In the genomic region with DNA sequence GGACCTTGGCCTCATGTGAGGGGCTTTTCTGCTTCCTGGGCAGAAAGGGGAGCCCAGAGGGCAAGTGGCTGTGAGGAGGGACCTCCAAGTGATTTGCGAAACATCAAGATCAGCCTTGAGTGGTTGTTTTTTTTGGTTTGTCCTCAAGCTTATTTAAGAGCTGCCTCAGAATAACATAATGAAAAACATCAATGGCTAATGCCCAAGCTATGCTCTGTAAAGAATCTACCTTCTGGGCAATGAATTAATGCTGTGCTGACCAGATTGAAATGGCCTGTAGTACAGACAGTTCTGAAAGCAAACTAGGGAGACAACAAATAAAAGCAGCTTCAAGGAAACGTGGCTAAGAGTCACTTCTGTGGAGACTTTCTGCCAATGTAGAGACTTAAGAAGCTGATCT, we compare ENCODE assay signal across 27 cellular contexts. TPM values are rescaled to one million over a fixed set of nuclear protein-coding genes. Genes with fewer than 3 reads are reported as not detected.
"Had no signal": no experiment of that assay in that cellular context is flagged by ENCODE, and none has a peak within 500 bp of the region (broad histone marks: within the 10 kb centered on the region; RNA-seq: fewer than 3 reads in every experiment).

No MANE protein-coding gene starts in this region.

- H3K4me2 ChIP-seq: neural progenitor cell, smooth muscle cell had no signal

- H3K4me1 ChIP-seq: neural progenitor cell, pancreas, prostate gland, right lobe of liver, stomach, thyroid gland, vagina had no signal

- H3K27ac ChIP-seq: neural progenitor cell, pancreas, prostate gland, right lobe of liver, skin epidermis, spleen, stomach, thoracic aorta, thyroid gland, tibial nerve, upper lobe of left lung, vagina had no signal

- DNase-seq: naive thymus-derived CD4-positive, alpha-beta T cell; natural killer cell; pancreas; right cardiac atrium; right lobe of liver; stimulated activated CD4-positive, alpha-beta T cell treated with anti-CD3 and anti-CD28 coated beads, Interleukin-15, amount 100 ng/mL, for 24 hours; stimulated activated CD4-positive, alpha-beta T cell treated with anti-CD3 and anti-CD28 coated beads, Interleukin-2, amount 100 ng/mL, for 24 hours; stimulated activated CD4-positive, alpha-beta T cell treated with anti-CD3 and anti-CD28 coated beads, Interleukin-2, amount 100 ng/mL, for 48 hours; stimulated activated CD4-positive, alpha-beta T cell treated with anti-CD3 and anti-CD28 coated beads, Interleukin-4, amount 100 ng/mL, for 24 hours; stimulated activated naive B cell treated with anti-CD40 and anti-IgM and Interleukin-4, amounts not matched to agents 10 μg/mL and 1 μg/mL and 100 μg/mL, for 72 hours; stimulated activated naive CD4-positive, alpha-beta T cell treated with Interleukin-2 at 50 U/mL for 16 hours; stomach; thyroid gland; trophoblast cell; upper lobe of left lung had no signal

- H3K36me3 Mint-ChIP-seq: naive thymus-derived CD4-positive, alpha-beta T cell; natural killer cell; neural progenitor cell; stimulated activated effector memory CD8-positive, alpha-beta T cell treated with anti-CD3 and anti-CD28 coated beads, Interleukin-12 subunit alpha, Interleukin-12 subunit beta, amount 100 ng/mL, for 72 hours; stimulated activated naive B cell treated with anti-CD40 and anti-IgM and Interleukin-4, amounts not matched to agents 10 μg/mL and 1 μg/mL and 100 μg/mL, for 72 hours had no signal

- H3K4me3 Mint-ChIP-seq: naive thymus-derived CD4-positive, alpha-beta T cell; natural killer cell; nephron; neural progenitor cell; stimulated activated effector memory CD8-positive, alpha-beta T cell treated with anti-CD3 and anti-CD28 coated beads, Interleukin-12 subunit alpha, Interleukin-12 subunit beta, amount 100 ng/mL, for 72 hours; stimulated activated naive B cell treated with anti-CD40 and anti-IgM and Interleukin-4, amounts not matched to agents 10 μg/mL and 1 μg/mL and 100 μg/mL, for 72 hours; stimulated activated naive CD8-positive, alpha-beta T cell treated with anti-CD3 and anti-CD28 coated beads, Interleukin-15, Interleukin-2, amounts not matched to agents 100 ng/mL and 50 ng/mL, for 24 hours had no signal

- ATAC-seq: naive thymus-derived CD4-positive, alpha-beta T cell; natural killer cell; pancreas; right cardiac atrium; right lobe of liver; stimulated activated effector memory CD8-positive, alpha-beta T cell treated with anti-CD3 and anti-CD28 coated beads, Interleukin-12 subunit alpha, Interleukin-12 subunit beta, amount 100 ng/mL, for 72 hours; stimulated activated naive B cell treated with anti-CD40 and anti-IgM and Interleukin-4, amounts not matched to agents 10 μg/mL and 1 μg/mL and 100 μg/mL, for 72 hours had no signal

- H3K36me3 ChIP-seq: neural progenitor cell, pancreas, prostate gland, right lobe of liver, stomach, thoracic aorta, thyroid gland, upper lobe of left lung had no signal

- H3K27me3 ChIP-seq: neural progenitor cell, pancreas, right lobe of liver, thyroid gland, upper lobe of left lung, vagina had no signal

- H3K4me1 Mint-ChIP-seq: stimulated activated naive B cell treated with anti-CD40 and anti-IgM and Interleukin-4, amounts not matched to agents 10 μg/mL and 1 μg/mL and 100 μg/mL, for 72 hours had no signal

- H3K27ac Mint-ChIP-seq: naive thymus-derived CD4-positive, alpha-beta T cell; natural killer cell; nephron; neural progenitor cell; stimulated activated effector memory CD8-positive, alpha-beta T cell treated with anti-CD3 and anti-CD28 coated beads, Interleukin-12 subunit alpha, Interleukin-12 subunit beta, amount 100 ng/mL, for 72 hours; stimulated activated naive B cell treated with anti-CD40 and anti-IgM and Interleukin-4, amounts not matched to agents 10 μg/mL and 1 μg/mL and 100 μg/mL, for 72 hours; stimulated activated naive CD8-positive, alpha-beta T cell treated with anti-CD3 and anti-CD28 coated beads, Interleukin-15, Interleukin-2, amounts not matched to agents 100 ng/mL and 50 ng/mL, for 24 hours had no signal

- H3K4me3 ChIP-seq: neural progenitor cell, pancreas, prostate gland, right lobe of liver, skin epidermis, smooth muscle cell, spleen, stomach, thoracic aorta, thyroid gland, tibial nerve, upper lobe of left lung, vagina had no signal

- H3K9ac ChIP-seq: neural progenitor cell had no signal

- H3K9me3 Mint-ChIP-seq: natural killer cell; neural progenitor cell; stimulated activated effector memory CD8-positive, alpha-beta T cell treated with anti-CD3 and anti-CD28 coated beads, Interleukin-12 subunit alpha, Interleukin-12 subunit beta, amount 100 ng/mL, for 72 hours had no signal

- H3K9me3 ChIP-seq: pancreas, prostate gland, right lobe of liver, thoracic aorta, thyroid gland, tibial nerve, upper lobe of left lung, vagina had no signal

RNA-seq across cellular contexts. Expression of a gene that starts 8.3 kb away (rescaled TPM):
- polyA plus RNA-seq: neural cell had no signal
